In the genomic region with DNA sequence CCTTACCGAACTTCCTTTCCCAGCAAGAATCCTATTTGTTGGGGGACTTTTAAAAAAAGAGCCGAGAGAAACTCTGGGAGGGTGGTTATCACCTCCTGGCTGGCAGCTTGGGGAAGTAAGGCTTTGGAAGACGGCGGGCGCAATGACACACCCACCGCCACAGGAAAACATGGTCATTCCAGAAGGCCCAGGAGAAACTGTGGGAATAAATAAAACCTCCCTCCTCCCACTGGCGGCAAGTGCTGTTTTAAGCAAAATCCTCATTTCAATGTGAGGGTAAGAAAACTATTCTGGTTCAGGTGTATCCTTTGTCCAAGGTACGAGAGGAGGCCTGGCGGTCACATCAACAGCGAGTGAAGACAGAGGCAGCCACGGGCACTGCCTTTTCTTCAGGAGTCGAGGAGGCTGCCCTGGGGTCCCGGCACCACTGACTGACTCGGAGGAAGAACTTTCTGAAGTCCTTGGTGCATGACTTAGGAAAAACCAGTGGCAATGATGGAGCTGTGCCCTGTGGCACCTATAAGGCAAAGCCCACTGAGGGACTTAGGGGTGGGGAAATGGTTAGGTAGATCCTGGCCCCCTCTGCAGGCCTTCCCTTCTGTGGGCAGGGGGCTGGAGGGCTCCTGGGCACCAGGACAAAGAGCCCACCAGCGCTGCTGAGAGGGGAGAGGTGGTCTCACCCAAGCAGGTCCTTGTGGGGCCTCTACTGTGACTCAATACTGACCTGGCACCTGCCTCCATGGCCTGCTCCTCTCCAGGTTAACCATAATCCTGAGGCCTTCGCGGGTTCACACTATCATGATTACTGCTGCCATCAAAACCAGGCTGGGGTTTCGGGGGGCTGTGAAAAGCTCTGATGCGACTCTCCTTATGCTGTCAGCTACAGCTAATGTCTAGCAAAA, we compare ENCODE assay signal across 8 cellular contexts. TPM values are rescaled to one million over a fixed set of nuclear protein-coding genes. Genes with fewer than 3 reads are reported as not detected.
A peak's percentile ranks its signal among the peaks of the same experiment; 100 is the strongest.
DNase-seq lines count a peak whose midpoint lies in the region; ATAC-seq, FAIRE-seq and TF ChIP-seq lines count a peak whose summit lies in the region.

No MANE protein-coding gene starts in this region.

- TF ChIP-seq POLR2A in Peyer's patch (IDR thresholded peaks at IDR 0.05): no peak
- TF ChIP-seq POLR2A in endothelial cell of umbilical vein (IDR thresholded peaks at IDR 0.05; ENCODE audit: low read depth, low read length): no peak
- TF ChIP-seq POLR2A in ovary (IDR thresholded peaks at IDR 0.05): no peak

- H4K20me1 ChIP-seq in endothelial cell of umbilical vein (replicated peaks; ENCODE audit: control insufficient read depth, extremely low read depth, insufficient read depth, low read length): no peaks in the 10 kb centered on the region
- H4K20me1 ChIP-seq in PC-3 (ENCODE audit: low read length): no peaks in the 10 kb centered on the region

- no peak overlapping the region for H3K4me3 ChIP-seq in Peyer's patch
- no peak overlapping the region for H3K4me3 ChIP-seq in endothelial cell of umbilical vein (replicated peaks in 1 of 3; ENCODE audit: insufficient read depth in 1 of 3, low read depth in 1 of 3, low read length in 3 of 3)
- H3K4me3 ChIP-seq in ovary: no peak overlapping the region
- no peak overlapping the region for H3K4me3 ChIP-seq in PC-3 (ENCODE audit: low read length)

- dilution Hi-C loops in endothelial cell of umbilical vein (cut with MboI; ENCODE audit: extremely low pct_ligation_motif_present, low sequenced_read_pairs): no loop called here

- peak overlapping the region; percentile 91 for H3K27ac ChIP-seq in C4-2B
- peak overlapping the region; percentile 89 to 94 (median 91) for H3K27ac ChIP-seq in Peyer's patch
- H3K27ac ChIP-seq in endothelial cell of umbilical vein (ENCODE audit: insufficient read depth, low read depth, low read length): peak overlapping the region; percentile 97
- peak overlapping the region; percentile 78 to 99 for H3K27ac ChIP-seq in ovary
- H3K27ac ChIP-seq in PC-3 (ENCODE audit: low read length): no peak overlapping the region

- H3K9ac ChIP-seq in endothelial cell of umbilical vein (replicated peaks; ENCODE audit: extremely low read depth, insufficient read depth, low read length) (peak overlapping the region; percentile 61), PC-3 (ENCODE audit: low read length) (no peak overlapping the region)

- no peak overlapping the region for H3K4me2 ChIP-seq in endothelial cell of umbilical vein (ENCODE audit: insufficient read depth, low read length)
- no peak overlapping the region for H3K4me2 ChIP-seq in PC-3 (ENCODE audit: low read length)

- CTCF ChIA-PET in endothelial cell of umbilical vein (lab: Charles Lee): interaction anchor here (1.4 to 12.3 kb wide), 9 partner anchors 12 to 437 kb away, joined by 3 to 214 read pairs (median 6); partner anchors contain the start of gene DDIT4
- CTCF ChIA-PET in GM10248 (lab: Yijun Ruan, JAX): interaction anchor here (0.6 to 5.7 kb wide), 11 partner anchors 16 to 438 kb away, joined by 3 to 65 read pairs (median 5); partner anchors contain the start of genes ANAPC16, ASCC1 and DDIT4
- CTCF ChIA-PET in PC-3 (lab: Charles Lee): no interaction called here

- WGBS in ovary, 3 donors: 77 to 87% (median 81%) methylated on average over 18 to 19 of the region's 19 CpGs

- H2AFZ ChIP-seq in endothelial cell of umbilical vein (ENCODE audit: low read depth, low read length): no peak overlapping the region
- H2AFZ ChIP-seq in PC-3 (ENCODE audit: low read length): no peak overlapping the region

- intact Hi-C loops in endothelial cell of umbilical vein (cut with micrococcal nuclease): loop anchor here (5.0 kb wide), 1 partner anchor 356 kb away; no protein-coding TSS in a partner anchor
- intact Hi-C loops in ovary (cut with DNase I): loop anchor here in 3 of 4 donors (10.0 kb wide), 5 partner anchors 89 to 1019 kb away; partner anchors contain the start of gene SLC29A3 (in 1 of the 3)
- intact Hi-C loops in PC-3 (cut with micrococcal nuclease): no loop called here

- BruUV-seq in endothelial cell of umbilical vein (replicated peaks; lab: Mats Ljungman, UMichigan) (TSS peak; percentile 3), PC-3 (replicated peaks; lab: Mats Ljungman, UMichigan) (no TSS peak)

- no peaks in the 10 kb centered on the region for H3K9me3 ChIP-seq in Peyer's patch
- no peaks in the 10 kb centered on the region for H3K9me3 ChIP-seq in endothelial cell of umbilical vein (replicated peaks; ENCODE audit: control insufficient read depth, insufficient read depth, low read length)
- no peaks in the 10 kb centered on the region for H3K9me3 ChIP-seq in ovary
- no peaks in the 10 kb centered on the region for H3K9me3 ChIP-seq in PC-3 (ENCODE audit: low read length)

- H3K36me3 ChIP-seq in Peyer's patch: peaks cover 0 to 48% (median 0%) of the 10 kb centered on the region in 3 donors
- H3K36me3 ChIP-seq in endothelial cell of umbilical vein (ENCODE audit: control insufficient read depth in 2 of 2, extremely low read depth in 1 of 2, insufficient read depth in 2 of 2, low read length in 2 of 2): peaks cover 0 to 12% of the 10 kb centered on the region in 2 experiments
- no peaks in the 10 kb centered on the region for H3K36me3 ChIP-seq in ovary
- peaks cover 6% of the 10 kb centered on the region; the same call in 1 of the 2 replicates for H3K36me3 ChIP-seq in PC-3 (ENCODE audit: low read depth, low read length)

- no peak for TF ChIP-seq EP300 in ovary (IDR thresholded peaks at IDR 0.05)

- no peaks in the 10 kb centered on the region for H3K9me2 ChIP-seq in PC-3 (replicated peaks; ENCODE audit: low read length)

- TF ChIP-seq CTCF in C4-2B (conservative IDR thresholded peaks at IDR 0.05) (no peak), Peyer's patch (IDR thresholded peaks at IDR 0.05) (no peak), endothelial cell of umbilical vein (IDR thresholded peaks at IDR 0.05; ENCODE audit: extremely low read depth in 1 of 2, insufficient read depth in 1 of 2, low read depth in 1 of 2, low read length in 2 of 2) (no peak), ovary (IDR thresholded peaks at IDR 0.05) (no peak), GM10248 (IDR thresholded peaks at IDR 0.05; ENCODE audit: control extremely low read depth, extremely low read depth, low read depth, missing control alignments) (no peak), PC-3 (conservative IDR thresholded peaks at IDR 0.05; ENCODE audit: low read depth, low read length) (no peak), omental fat pad (IDR thresholded peaks at IDR 0.05) (no peak)

- H3K27me3 ChIP-seq in Peyer's patch (no peaks in the 10 kb centered on the region), endothelial cell of umbilical vein (ENCODE audit: control insufficient read depth in 2 of 2, insufficient read depth in 2 of 2, low read length in 2 of 2) (no peaks in the 10 kb centered on the region), ovary (no peaks in the 10 kb centered on the region), PC-3 (ENCODE audit: low read length) (no peaks in the 10 kb centered on the region)

- no peaks in the 10 kb centered on the region for H3F3A ChIP-seq in PC-3 (ENCODE audit: low read length, unreplicated experiment)

- H3K79me2 ChIP-seq in endothelial cell of umbilical vein (ENCODE audit: control insufficient read depth, insufficient read depth, low read length): no peaks in the 10 kb centered on the region
- H3K79me2 ChIP-seq in PC-3 (ENCODE audit: low read length): no peaks in the 10 kb centered on the region

- H3K9me1 ChIP-seq in endothelial cell of umbilical vein (replicated peaks; ENCODE audit: control insufficient read depth, extremely low read depth, insufficient read depth, low read length): no peaks in the 10 kb centered on the region

- FAIRE-seq in endothelial cell of umbilical vein (lab: Jason Lieb, UNC): peak; percentile 77

- H3K4me1 ChIP-seq in Peyer's patch (peaks cover 9 to 71% (median 61%) of the 10 kb centered on the region in 4 donors), endothelial cell of umbilical vein (ENCODE audit: control insufficient read depth, extremely low read depth, insufficient read depth, low read length) (peaks cover 59% of the 10 kb centered on the region), ovary (ENCODE audit: insufficient read depth) (peaks cover 50% of the 10 kb centered on the region), PC-3 (ENCODE audit: insufficient read depth, low read length) (peaks cover 15% of the 10 kb centered on the region)

- ATAC-seq in PC-3 (no peak), omental fat pad (ENCODE audit: low FRiP score) (no peak)

- DNase-seq in Peyer's patch: no peak
- peak; percentile 57 for DNase-seq in endothelial cell of umbilical vein (ENCODE audit: low read depth, low spot score)
- DNase-seq in ovary: peak in 3 of 5 donors; percentile 49 to 53 (median 53)
- no peak for DNase-seq in GM10248 (ENCODE audit: extremely low spot score)
- DNase-seq in NCI-H2107 treated with DMSO at 0.1 percent for 48 hours (lab: John Stamatoyannopoulos, UW; ENCODE audit: unreplicated experiment): no peak
- DNase-seq in PC-3: no peak
- no peak for DNase-seq in omental fat pad (ENCODE audit: low spot score)

- POLR2A ChIA-PET in endothelial cell of umbilical vein (lab: Charles Lee) (interaction anchor here (0.6 to 3.1 kb wide), 4 partner anchors 31 to 106 kb away, joined by 3 to 30 read pairs (median 4); partner anchors contain the start of gene DDIT4), GM10248 (lab: Yijun Ruan, JAX) (interaction anchor here (1.4 to 1.5 kb wide), 2 partner anchors 12 to 41 kb away, joined by 3 to 5 read pairs; no protein-coding TSS in a partner anchor), PC-3 (lab: Charles Lee; ENCODE audit: unreplicated experiment) (no interaction called here)

RNA-seq across cellular contexts. Expression of gene DNAJB12, which starts 21.4 kb away (rescaled TPM):
- 10 to 100 TPM; 33.0 to 54.1 (median 47.2) TPM for total RNA-seq in Peyer's patch
- 44.2 and 45.2 TPM in 2 replicates for total RNA-seq in endothelial cell of umbilical vein
- polyA plus RNA-seq in endothelial cell of umbilical vein: 25.0 and 27.2 TPM in 2 replicates
- 28.7 and 29.4 TPM in 2 replicates for polyA plus RNA-seq in endothelial cell of umbilical vein (2011; cell fraction: cytosol; rRNA removed)
- 47.2 and 50.5 TPM in 2 replicates for polyA plus RNA-seq in endothelial cell of umbilical vein (2011; cell fraction: nucleus; rRNA removed)
- polyA plus RNA-seq in endothelial cell of umbilical vein (2012): 23.5 and 23.7 TPM in 2 replicates
- 25.7 and 28.2 TPM in 2 replicates for polyA minus RNA-seq in endothelial cell of umbilical vein
- 20.3 TPM for polyA minus RNA-seq in endothelial cell of umbilical vein (2011; cell fraction: cytosol; rRNA and poly(A)+ RNA removed)
- polyA minus RNA-seq in endothelial cell of umbilical vein (2011; cell fraction: nucleus; rRNA and poly(A)+ RNA removed): 30.6 and 33.3 TPM in 2 replicates
- total RNA-seq in ovary: 10 to 100 TPM; 27.6 to 46.4 (median 33.1) TPM
- 10 to 100 TPM; 27.5 to 32.0 TPM for polyA plus RNA-seq in ovary
- total RNA-seq in PC-3 (2014; rRNA removed): 25.7 and 30.9 TPM in 2 replicates
- 10 to 100 TPM; 35.0 to 41.1 (median 36.5) TPM for total RNA-seq in omental fat pad

RNA-seq across cellular contexts. Expression of gene DDIT4, which starts 59.6 kb away (rescaled TPM):
- total RNA-seq in Peyer's patch (100 to 1,000 TPM in 3 of 4 donors, 10 to 100 TPM in 1; 80.6 to 275 (median 123) TPM), endothelial cell of umbilical vein (53.0 and 60.4 TPM in 2 replicates), ovary (1,000 to 10,000 TPM in 2 of 7 donors, 100 to 1,000 TPM in 5; 229 to 1,952 (median 524) TPM), PC-3 (2014; rRNA removed) (68.9 and 94.2 TPM in 2 replicates), omental fat pad (100 to 1,000 TPM in 3 of 4 donors, 10 to 100 TPM in 1; 56.2 to 527 (median 185) TPM)
- polyA plus RNA-seq in endothelial cell of umbilical vein (64.2 and 65.3 TPM in 2 replicates), ovary (100 to 1,000 TPM in 1 of 2 donors, 10 to 100 TPM in 1; 46.6 to 529 TPM)
- 36.6 and 46.9 TPM in 2 replicates for polyA plus RNA-seq in endothelial cell of umbilical vein (2011; cell fraction: cytosol; rRNA removed)
- 55.1 and 67.4 TPM in 2 replicates for polyA plus RNA-seq in endothelial cell of umbilical vein (2011; cell fraction: nucleus; rRNA removed)
- 35.9 and 40.5 TPM in 2 replicates for polyA plus RNA-seq in endothelial cell of umbilical vein (2012)
- 64.6 and 66.6 TPM in 2 replicates for polyA minus RNA-seq in endothelial cell of umbilical vein
- 248 TPM for polyA minus RNA-seq in endothelial cell of umbilical vein (2011; cell fraction: cytosol; rRNA and poly(A)+ RNA removed)
- 57.9 and 87.9 TPM in 2 replicates for polyA minus RNA-seq in endothelial cell of umbilical vein (2011; cell fraction: nucleus; rRNA and poly(A)+ RNA removed)

Comparison
In these comparisons a context has a peak if more than half of its experiments do, and no peak if none do; other contexts are left out.
1. DNase-seq: peak in endothelial cell of umbilical vein (single experiment) and ovary (3 of 5); none in Peyer's patch (0 of 3), GM10248 (single experiment), NCI-H2107 treated with DMSO at 0.1 percent for 48 hours (single experiment), PC-3 (single experiment) and omental fat pad (single experiment).